Comparison of ENCODE assay signal across 9 cellular contexts in genomic region chr11:2825886-2826678, GRCh38. TPM values are rescaled to one million over a fixed set of nuclear protein-coding genes. Genes with fewer than 3 reads are reported as not detected.
DNase-seq lines count a peak whose midpoint lies in the region; ATAC-seq, FAIRE-seq and TF ChIP-seq lines count a peak whose summit lies in the region.
"Had no signal": no experiment of that assay in that cellular context is flagged by ENCODE, and none has a peak within 500 bp of the region (broad histone marks: within the 10 kb centered on the region; RNA-seq: fewer than 3 reads in every experiment).

No MANE protein-coding gene starts in this region.

- no peak overlapping the region for H3K4me3 Mint-ChIP-seq in CD8-positive, alpha-beta memory T cell
- H3K4me3 Mint-ChIP-seq: CD4-positive, CD25-positive, alpha-beta regulatory T cell had no signal

- H3K9me3 Mint-ChIP-seq in CD8-positive, alpha-beta memory T cell, result peaks cover 18 to 33% (median 32%) of the 10 kb centered on the region in 5 donors

- peaks cover 10% of the 10 kb centered on the region; the same call in 2 of the 3 replicates for H3K4me1 ChIP-seq in A549
- peaks cover 9% of the 10 kb centered on the region in 2 donors for H3K4me1 ChIP-seq in duodenal mucosa (ENCODE audit: control insufficient read depth in 1 of 2, insufficient read depth in 2 of 2, low read length in 2 of 2)
- no peaks in the 10 kb centered on the region for H3K4me1 ChIP-seq in mucosa of descending colon (ENCODE audit: low read depth)
- H3K4me1 ChIP-seq in urinary bladder (ENCODE audit: insufficient read depth), result peaks cover 2% of the 10 kb centered on the region
- H3K4me1 ChIP-seq in CD8-positive, alpha-beta memory T cell (ENCODE audit: insufficient read depth, low read length), result no peaks in the 10 kb centered on the region

- H3K27ac ChIP-seq in A549, result peak overlapping the region in 1 of 2 experiments; percentile 52; a peak in 3 of 6 replicates
- peak overlapping the region; percentile 54 for H3K27ac ChIP-seq in duodenal mucosa (ENCODE audit: low read depth, low read length)
- H3K27ac ChIP-seq in urinary bladder (ENCODE audit: low read depth), result peak overlapping the region; percentile 89
- H3K27ac ChIP-seq in CD8-positive, alpha-beta memory T cell (ENCODE audit: low read depth, low read length), result no peak overlapping the region

- H3K27me3 Mint-ChIP-seq in CD8-positive, alpha-beta memory T cell, result peaks cover 12 to 32% of the 10 kb centered on the region in 2 donors
- H3K27me3 Mint-ChIP-seq: CD4-positive, CD25-positive, alpha-beta regulatory T cell had no signal

- H3K9me3 ChIP-seq in A549 (peaks cover 41% of the 10 kb centered on the region), duodenal mucosa (ENCODE audit: control insufficient read depth in 1 of 2, low read length in 2 of 2) (peaks cover 3 to 14% of the 10 kb centered on the region in 2 donors), mucosa of descending colon (peaks cover 8% of the 10 kb centered on the region)
- H3K9me3 ChIP-seq in CD8-positive, alpha-beta memory T cell (ENCODE audit: low read length), result no peaks in the 10 kb centered on the region

- TF ChIP-seq RAD21 in A549 (conservative IDR thresholded peaks at IDR 0.05 in 1 of 2, IDR thresholded peaks at IDR 0.05 in 1 of 2), result no peak

- peak; percentile 43 to 78; a peak in 4 of 6 replicates for ATAC-seq in A549
- peak; percentile 64 for ATAC-seq in mucosa of descending colon

- peak overlapping the region; percentile 42; the same call in 2 of the 3 replicates for H3K4me2 ChIP-seq in A549

- H3K27me3 ChIP-seq in duodenal mucosa (ENCODE audit: control insufficient read depth in 1 of 2, insufficient read depth in 2 of 2, low read length in 2 of 2), result no peaks in the 10 kb centered on the region
- H3K27me3 ChIP-seq in CD8-positive, alpha-beta memory T cell (ENCODE audit: insufficient read depth, low read length, poor library complexity, severe bottlenecking), result no peaks in the 10 kb centered on the region

- H3K36me3 ChIP-seq in duodenal mucosa (ENCODE audit: control insufficient read depth in 1 of 2, insufficient read depth in 2 of 2, low read length in 2 of 2) (peaks cover 0 to 6% of the 10 kb centered on the region in 2 donors), mucosa of descending colon (ENCODE audit: low read depth) (no peaks in the 10 kb centered on the region), urinary bladder (ENCODE audit: insufficient read depth) (no peaks in the 10 kb centered on the region)
- H3K36me3 ChIP-seq in CD8-positive, alpha-beta memory T cell (ENCODE audit: insufficient read depth, low read length), result no peaks in the 10 kb centered on the region

- H3K4me3 ChIP-seq in A549, result no peak overlapping the region
- no peak overlapping the region for H3K4me3 ChIP-seq in duodenal mucosa (ENCODE audit: low read depth in 1 of 2, low read length in 2 of 2)
- H3K4me3 ChIP-seq in mucosa of descending colon, result no peak overlapping the region
- H3K4me3 ChIP-seq in urinary bladder (ENCODE audit: low read depth, low read length), result no peak overlapping the region
- H3K4me3 ChIP-seq in CD8-positive, alpha-beta memory T cell (ENCODE audit: low read length), result no peak overlapping the region

- no peak for FAIRE-seq in A549 (lab: Jason Lieb, UNC)

- no peak overlapping the region for H3K27ac Mint-ChIP-seq in CD8-positive, alpha-beta memory T cell

- TF ChIP-seq EP300 in A549 (IDR thresholded peaks at IDR 0.05), result no peak

- no peak for TF ChIP-seq POLR2A in A549 (IDR thresholded peaks at IDR 0.05; ENCODE audit: low read length)

- intact Hi-C loops in mucosa of descending colon (cut with DNase I, micrococcal nuclease), result no loop called here

- CTCF ChIA-PET in A549 (lab: Yijun Ruan, JAX), result interaction anchor here (0.6 kb wide), 1 partner anchor 93 kb away, joined by 3 read pairs; no protein-coding TSS in a partner anchor
- CTCF ChIA-PET in CD8-positive, alpha-beta memory T cell (lab: Charles Lee), result no interaction called here

- DNase-seq in A549 (ENCODE audit: low read depth in 1 of 2, low spot score in 1 of 2), result peak in 1 of 2 experiments; percentile 20
- DNase-seq in NCI-H69 (lab: John Stamatoyannopoulos, UW), result peak; percentile 41
- DNase-seq in mucosa of descending colon, result peak; percentile 37 to 66 (median 54)
- no peak for DNase-seq in DMS53 treated with DMSO at 0.1 percent for 48 hours (lab: John Stamatoyannopoulos, UW; ENCODE audit: unreplicated experiment)
- DNase-seq in stimulated activated CD4-positive, alpha-beta T cell treated with anti-CD3 and anti-CD28 coated beads, Interleukin-15, amount 100 ng/mL, for 24 hours, result no peak
- DNase-seq in CD8-positive, alpha-beta memory T cell, result no peak
- DNase-seq: CD4-positive, CD25-positive, alpha-beta regulatory T cell had no signal

- 56% methylated on average over 21 of the region's 29 CpGs for WGBS in A549 (ENCODE audit: missing lambda C conversion rate)
- 12% methylated on average over 29 of the region's 29 CpGs for WGBS in urinary bladder

- H3K36me3 Mint-ChIP-seq in CD8-positive, alpha-beta memory T cell, result peaks cover 0 to 35% (median 3%) of the 10 kb centered on the region in 3 donors

- TF ChIP-seq CTCF in A549 (IDR thresholded peaks at IDR 0.05) (no peak), mucosa of descending colon (IDR thresholded peaks at IDR 0.05) (no peak)

- POLR2A ChIA-PET in A549 (lab: Yijun Ruan, JAX), result no interaction called here
- POLR2A ChIA-PET in CD8-positive, alpha-beta memory T cell (lab: Charles Lee), result no interaction called here

- H3K4me1 Mint-ChIP-seq in CD8-positive, alpha-beta memory T cell, result no peaks in the 10 kb centered on the region

- H3K9ac ChIP-seq in duodenal mucosa (ENCODE audit: low read depth in 1 of 2, low read length in 2 of 2), result no peak overlapping the region

TF ChIP-seq in A549, 52 proteins besides CTCF, POLR2A, EP300 and RAD21:
- TF ChIP-seq CEBPB (IDR thresholded peaks at IDR 0.05) (0 out of 4 replicates have a peak, but pooled peaks of 1 of the 2 experiments have one; percentile 14), HES2 (IDR thresholded peaks at IDR 0.05) (no peak)
TF ChIP-seq in A549: peak in this region for 1.

RNA-seq across cellular contexts. Expression of gene CDKN1C, which starts 59.5 kb away (rescaled TPM):
- 0.40 and 0.41 TPM in 2 replicates for polyA plus RNA-seq in A549 (2011; rRNA removed)
- 0.11 and 0.25 TPM in 2 replicates for polyA plus RNA-seq in A549 (2012; cell fraction: cytosol; rRNA removed)
- 0.34 and 0.62 TPM in 2 replicates for polyA plus RNA-seq in A549 (2012; cell fraction: nucleus; rRNA removed)
- 0.16 to 0.36 TPM (median 0.30 TPM) in 3 replicates for polyA plus RNA-seq in A549 (2017; fragmentation: RNase III; extraction: RNeasy Plus Mini Kit Qiagen cat#74134 plus additional on column Dnase treatment)
- 0.29 TPM in 1 of 2 replicates, not detected in the other for polyA minus RNA-seq in A549 (2011; rRNA and poly(A)+ RNA removed)
- 10 to 100 TPM in 2 of 3 donors, 1 to 10 TPM in 1; 3.0 to 40.3 (median 10.2) TPM for total RNA-seq in mucosa of descending colon
- 78.6 TPM for total RNA-seq in urinary bladder
- polyA plus RNA-seq in urinary bladder, result 118 TPM
- total RNA-seq in CD8-positive, alpha-beta memory T cell, result 1 to 10 TPM; 1.0 to 1.1 TPM
- 0.49 TPM for polyA plus RNA-seq in CD8-positive, alpha-beta memory T cell

Comparison
In these comparisons a context has a peak if more than half of its experiments do, and no peak if none do; other contexts are left out.
1. DNase-seq: peak in NCI-H69 (single experiment) and mucosa of descending colon (3 of 3); none in DMS53 treated with DMSO at 0.1 percent for 48 hours (single experiment), stimulated activated CD4-positive, alpha-beta T cell treated with anti-CD3 and anti-CD28 coated beads, Interleukin-15, amount 100 ng/mL, for 24 hours (single experiment) and CD8-positive, alpha-beta memory T cell (0 of 5).